ENCODE assay signal across 8 cellular contexts in genomic region chr6:167094436-167094819, GRCh38. TPM values are rescaled to one million over a fixed set of nuclear protein-coding genes. Genes with fewer than 3 reads are reported as not detected.
DNase-seq lines count a peak whose midpoint lies in the region; ATAC-seq and TF ChIP-seq lines count a peak whose summit lies in the region.

No MANE protein-coding gene starts in this region.

- H3K27me3 ChIP-seq in CD4-positive, CD25-positive, alpha-beta regulatory T cell (ENCODE audit: control insufficient read depth, insufficient read depth, low read length), result no peaks in the 10 kb centered on the region
- H3K27me3 ChIP-seq in ascending aorta (no peaks in the 10 kb centered on the region), mesenchymal stem cell (ENCODE audit: control insufficient read depth in 1 of 2, insufficient read depth in 1 of 2, low read length in 2 of 2) (no peaks in the 10 kb centered on the region), foreskin keratinocyte (no peaks in the 10 kb centered on the region)

- no peak overlapping the region for H4K8ac ChIP-seq in mesenchymal stem cell (ENCODE audit: low read length)

- intact Hi-C loops in ascending aorta (cut with DNase I), result no loop called here

- no peak overlapping the region for H3K14ac ChIP-seq in mesenchymal stem cell (ENCODE audit: low read length in 2 of 2)

- no peak overlapping the region for H3K4me2 ChIP-seq in mesenchymal stem cell (ENCODE audit: low read length, poor library complexity, severe bottlenecking)

- H3K36me3 Mint-ChIP-seq in CD4-positive, CD25-positive, alpha-beta regulatory T cell, result no peaks in the 10 kb centered on the region
- H3K36me3 Mint-ChIP-seq in chondrocyte (ENCODE audit: low read depth), result no peaks in the 10 kb centered on the region

- H2AK5ac ChIP-seq in mesenchymal stem cell (ENCODE audit: low read length, severe bottlenecking), result no peak overlapping the region

- no peak overlapping the region for H2BK12ac ChIP-seq in mesenchymal stem cell (ENCODE audit: low read length in 2 of 2)

- H3K4me1 Mint-ChIP-seq in CD4-positive, CD25-positive, alpha-beta regulatory T cell, result peaks cover 23 to 78% (median 60%) of the 10 kb centered on the region in 4 donors
- H3K4me1 Mint-ChIP-seq in chondrocyte (ENCODE audit: low read depth), result peaks cover 6% of the 10 kb centered on the region

- no peak for ATAC-seq in CD4-positive, CD25-positive, alpha-beta regulatory T cell (ENCODE audit: low read depth in 2 of 2)
- ATAC-seq in GM19328 (IDR thresholded peaks at IDR 0.05; ENCODE audit: unreplicated experiment) (peak; percentile 17), HG03159 (IDR thresholded peaks at IDR 0.05; ENCODE audit: unreplicated experiment) (peak; percentile 21), foreskin keratinocyte (no peak)

- no peak for TF ChIP-seq CTCF in chondrocyte (IDR thresholded peaks at IDR 0.05)
- TF ChIP-seq CTCF in ascending aorta (IDR thresholded peaks at IDR 0.05), result no peak
- TF ChIP-seq CTCF in foreskin keratinocyte (conservative IDR thresholded peaks at IDR 0.05), result no peak

- H3K4ac ChIP-seq in mesenchymal stem cell (ENCODE audit: low read depth in 1 of 2, low read length in 2 of 2), result no peak overlapping the region

- H2BK5ac ChIP-seq in mesenchymal stem cell (ENCODE audit: low read depth, low read length, poor library complexity, severe bottlenecking), result no peak overlapping the region

- no peak overlapping the region for H2BK120ac ChIP-seq in mesenchymal stem cell (ENCODE audit: low read depth, low read length)

- 84% methylated on average over 12 of the region's 12 CpGs for WGBS in mesenchymal stem cell

- no peak overlapping the region for H3K23ac ChIP-seq in mesenchymal stem cell (ENCODE audit: low read length in 2 of 2)

- H3K4me3 Mint-ChIP-seq in CD4-positive, CD25-positive, alpha-beta regulatory T cell, result peak overlapping the region; percentile 76 to 85 (median 84)
- peak overlapping the region; percentile 24 for H3K4me3 Mint-ChIP-seq in chondrocyte (ENCODE audit: unreplicated experiment)

- H2BK15ac ChIP-seq in mesenchymal stem cell (ENCODE audit: low read depth, poor library complexity, severe bottlenecking), result no peak overlapping the region

- no peak overlapping the region for H3K18ac ChIP-seq in mesenchymal stem cell (ENCODE audit: low read depth in 1 of 2, low read length in 2 of 2)

- peaks cover 66% of the 10 kb centered on the region for H3K4me1 ChIP-seq in CD4-positive, CD25-positive, alpha-beta regulatory T cell (ENCODE audit: control insufficient read depth, insufficient read depth, low read length, poor library complexity, severe bottlenecking)
- no peaks in the 10 kb centered on the region for H3K4me1 ChIP-seq in ascending aorta
- no peaks in the 10 kb centered on the region for H3K4me1 ChIP-seq in mesenchymal stem cell (ENCODE audit: control insufficient read depth, insufficient read depth, low read depth, low read length)
- no peaks in the 10 kb centered on the region for H3K4me1 ChIP-seq in foreskin keratinocyte

- peak overlapping the region; percentile 83 for H3K4me3 ChIP-seq in CD4-positive, CD25-positive, alpha-beta regulatory T cell (ENCODE audit: low read depth, low read length)
- H3K4me3 ChIP-seq in ascending aorta (no peak overlapping the region), mesenchymal stem cell (ENCODE audit: insufficient read depth in 1 of 2, low read depth in 1 of 2, low read length in 2 of 2) (no peak overlapping the region)

- H3K27ac ChIP-seq in CD4-positive, CD25-positive, alpha-beta regulatory T cell (ENCODE audit: insufficient read depth, low read length, poor library complexity, severe bottlenecking), result peak overlapping the region; percentile 84
- H3K27ac ChIP-seq in ascending aorta (no peak overlapping the region), mesenchymal stem cell (ENCODE audit: low read length, poor library complexity, severe bottlenecking) (no peak overlapping the region), foreskin keratinocyte (no peak overlapping the region)

- no peak overlapping the region for H3K9ac ChIP-seq in mesenchymal stem cell (ENCODE audit: low read length)

- peak overlapping the region; percentile 93 to 96 (median 96) for H3K27ac Mint-ChIP-seq in CD4-positive, CD25-positive, alpha-beta regulatory T cell
- no peak overlapping the region for H3K27ac Mint-ChIP-seq in chondrocyte (ENCODE audit: unreplicated experiment)

- no peaks in the 10 kb centered on the region for H3K79me1 ChIP-seq in mesenchymal stem cell (replicated peaks; ENCODE audit: low read length, poor library complexity, severe bottlenecking)

- H3K9me3 ChIP-seq in CD4-positive, CD25-positive, alpha-beta regulatory T cell (ENCODE audit: control insufficient read depth in 2 of 2, low read length in 2 of 2), result no peaks in the 10 kb centered on the region
- H3K9me3 ChIP-seq in ascending aorta, result no peaks in the 10 kb centered on the region
- H3K9me3 ChIP-seq in mesenchymal stem cell (ENCODE audit: control insufficient read depth, low read length), result peaks cover 3% of the 10 kb centered on the region

- H4K91ac ChIP-seq in mesenchymal stem cell (ENCODE audit: low read length), result no peak overlapping the region

- no peaks in the 10 kb centered on the region for H3K36me3 ChIP-seq in CD4-positive, CD25-positive, alpha-beta regulatory T cell (ENCODE audit: control insufficient read depth, insufficient read depth, low read length)
- no peaks in the 10 kb centered on the region for H3K36me3 ChIP-seq in ascending aorta
- no peaks in the 10 kb centered on the region for H3K36me3 ChIP-seq in mesenchymal stem cell (ENCODE audit: control insufficient read depth in 1 of 2, insufficient read depth in 2 of 2, low read depth in 1 of 2, low read length in 2 of 2)

- H3K27me3 Mint-ChIP-seq in CD4-positive, CD25-positive, alpha-beta regulatory T cell, result no peaks in the 10 kb centered on the region
- peaks cover 3% of the 10 kb centered on the region for H3K27me3 Mint-ChIP-seq in chondrocyte (ENCODE audit: low read depth)

- H3K9me3 Mint-ChIP-seq in CD4-positive, CD25-positive, alpha-beta regulatory T cell, result no peaks in the 10 kb centered on the region
- H3K9me3 Mint-ChIP-seq in chondrocyte (ENCODE audit: low read depth), result no peaks in the 10 kb centered on the region

- no peak overlapping the region for H2AFZ ChIP-seq in mesenchymal stem cell (ENCODE audit: low read depth, low read length)

- DNase-seq in CD4-positive, CD25-positive, alpha-beta regulatory T cell, result no peak
- DNase-seq in chondrocyte (ENCODE audit: low spot score) (no peak), ascending aorta (ENCODE audit: low spot score in 2 of 2) (no peak), activated gamma-delta T cell (lab: John Stamatoyannopoulos, UW) (no peak), mesenchymal stem cell (no peak), foreskin keratinocyte (no peak)

RNA-seq across cellular contexts. Expression of gene CCR6, which starts 28.5 kb away (rescaled TPM):
- 40.8 TPM for total RNA-seq in CD4-positive, CD25-positive, alpha-beta regulatory T cell
- 10 to 100 TPM; 52.7 to 97.3 (median 79.0) TPM for polyA plus RNA-seq in CD4-positive, CD25-positive, alpha-beta regulatory T cell
- total RNA-seq in chondrocyte (not detected in 3 replicates), ascending aorta (not detected), foreskin keratinocyte (not detected in 2 replicates)
- not detected for polyA plus RNA-seq in mesenchymal stem cell (2013, experiment 1 of 2)
- polyA plus RNA-seq in mesenchymal stem cell (2013, experiment 2 of 2), result not detected
- polyA plus RNA-seq in foreskin keratinocyte, result not detected in 2 replicates

Comparison
In these comparisons a context has a peak if more than half of its experiments do, and no peak if none do; other contexts are left out.
1. ATAC-seq: peak in GM19328 (single experiment) and HG03159 (single experiment); none in CD4-positive, CD25-positive, alpha-beta regulatory T cell (0 of 2) and foreskin keratinocyte (single experiment).
2. RNA of gene CCR6, which starts 28.5 kb away (total RNA-seq): 40.8 TPM in CD4-positive, CD25-positive, alpha-beta regulatory T cell (single experiment); not detected in chondrocyte, not detected in ascending aorta (single experiment) and not detected in foreskin keratinocyte; every median in the first group is over 10 times any median in the second.